7 cellular contexts compared by ENCODE assay signal in the genomic region with DNA sequence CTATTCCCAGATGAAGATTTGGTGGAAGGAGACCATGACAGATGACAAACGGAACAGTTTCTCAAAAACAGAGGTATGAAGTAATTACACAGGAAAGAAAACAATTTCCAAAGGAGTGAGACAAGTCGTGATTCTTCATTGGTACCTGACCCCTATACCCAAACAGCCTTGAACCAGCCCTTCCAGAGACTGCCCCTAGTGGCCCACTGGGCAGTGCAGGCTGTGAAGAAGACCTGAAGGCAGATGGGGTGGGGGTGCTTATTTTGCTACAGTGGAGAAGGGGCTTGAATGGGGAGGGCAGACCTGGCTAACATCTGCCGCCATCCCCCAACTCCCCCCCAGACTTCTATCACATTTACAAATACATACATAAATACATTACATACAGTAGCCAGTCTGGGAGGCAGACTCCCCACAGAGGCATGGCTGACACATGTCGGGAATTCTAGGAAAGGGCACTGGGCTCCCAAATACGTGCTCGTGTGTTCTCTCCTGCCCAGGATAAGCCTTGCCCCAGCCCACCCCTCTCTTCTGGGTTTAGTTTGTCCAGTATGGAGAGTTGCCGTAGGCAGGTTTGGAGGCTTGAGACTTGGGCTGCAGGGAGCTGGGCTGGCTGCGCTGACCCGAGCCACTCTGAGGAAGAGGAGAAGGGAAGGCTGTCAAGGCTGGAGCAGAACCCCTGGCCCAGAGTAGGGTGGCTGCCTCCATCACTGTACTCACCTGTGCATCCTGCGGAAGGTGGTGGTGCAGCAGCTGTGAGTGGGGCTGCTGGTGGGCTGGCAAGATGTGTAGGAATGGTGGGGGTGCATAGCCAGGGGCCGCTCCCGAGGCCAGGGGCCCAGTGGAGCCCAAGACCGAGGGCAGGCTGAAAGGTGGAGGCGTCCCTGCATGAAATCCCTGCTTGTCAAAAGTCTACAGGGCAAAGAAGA.
DNase-seq lines count a peak whose midpoint lies in the region; ATAC-seq and TF ChIP-seq lines count a peak whose summit lies in the region.

No MANE protein-coding gene starts in this region.

- no peak overlapping the region for H3K27ac Mint-ChIP-seq in activated CD8-positive, alpha-beta T cell treated with anti-CD3 and anti-CD28 coated beads, Interleukin-2, amount 10 ng/mL, durations not matched to agents 7 days and 5 days

- H3K4me3 Mint-ChIP-seq in activated CD8-positive, alpha-beta T cell treated with anti-CD3 and anti-CD28 coated beads, Interleukin-2, amount 10 ng/mL, durations not matched to agents 7 days and 5 days = no peak overlapping the region

- peak; percentile 50 for ATAC-seq in activated CD8-positive, alpha-beta T cell treated with anti-CD3 and anti-CD28 coated beads, Interleukin-2, amount 10 ng/mL, durations not matched to agents 7 days and 5 days
- ATAC-seq in upper lobe of right lung = peak; percentile 46

- TF ChIP-seq CTCF in HL-60 (IDR thresholded peaks at IDR 0.05; ENCODE audit: insufficient read depth, low read length) = peak; percentile 71
- TF ChIP-seq CTCF in upper lobe of right lung (IDR thresholded peaks at IDR 0.05) = peak; percentile 52

- no peak overlapping the region for H3K4me3 ChIP-seq in HL-60 (replicated peaks; ENCODE audit: insufficient read depth, low read length)
- no peak overlapping the region for H3K4me3 ChIP-seq in upper lobe of right lung

- no peaks in the 10 kb centered on the region for H3K9me3 ChIP-seq in upper lobe of right lung

- no peaks in the 10 kb centered on the region for H3K9me3 Mint-ChIP-seq in activated CD8-positive, alpha-beta T cell treated with anti-CD3 and anti-CD28 coated beads, Interleukin-2, amount 10 ng/mL, durations not matched to agents 7 days and 5 days (ENCODE audit: insufficient read depth)

- no peak overlapping the region for H3K27ac ChIP-seq in HL-60 (replicated peaks)
- no peak overlapping the region for H3K27ac ChIP-seq in upper lobe of right lung

- H3K36me3 ChIP-seq in upper lobe of right lung = peaks cover 93% of the 10 kb centered on the region

- peaks cover 45% of the 10 kb centered on the region for H3K36me3 Mint-ChIP-seq in activated CD8-positive, alpha-beta T cell treated with anti-CD3 and anti-CD28 coated beads, Interleukin-2, amount 10 ng/mL, durations not matched to agents 7 days and 5 days (ENCODE audit: low read depth)

- no peaks in the 10 kb centered on the region for H3K27me3 ChIP-seq in HL-60 (ENCODE audit: insufficient read depth, poor library complexity, severe bottlenecking)
- no peaks in the 10 kb centered on the region for H3K27me3 ChIP-seq in upper lobe of right lung

- H3K27me3 Mint-ChIP-seq in activated CD8-positive, alpha-beta T cell treated with anti-CD3 and anti-CD28 coated beads, Interleukin-2, amount 10 ng/mL, durations not matched to agents 7 days and 5 days (ENCODE audit: low read depth) = no peaks in the 10 kb centered on the region

- intact Hi-C loops in upper lobe of right lung (cut with DNase I) = loop anchor here (10.0 kb wide), 1 partner anchor 153 kb away; no protein-coding TSS in a partner anchor

- DNase-seq in GM03348 (ENCODE audit: low spot score) (peak; percentile 62), HL-60 (ENCODE audit: low read depth in 1 of 2, low spot score in 1 of 2) (peak in 1 of 2 experiments; percentile 26), iPS-NIHi11 (ENCODE audit: low spot score) (peak; percentile 72), upper lobe of right lung (no peak), cortex of kidney (lab: John Stamatoyannopoulos, UW) (no peak), GF-D8 (lab: John Stamatoyannopoulos, UW) (no peak)
- DNase-seq in activated CD8-positive, alpha-beta T cell treated with anti-CD3 and anti-CD28 coated beads, Interleukin-2, amount 10 ng/mL, durations not matched to agents 7 days and 5 days = peak; percentile 34

- POLR2A ChIA-PET in activated CD8-positive, alpha-beta T cell treated with anti-CD3 and anti-CD28 coated beads, Interleukin-2, amount 10 ng/mL, durations not matched to agents 7 days and 5 days (lab: Charles Lee) = no interaction called here

- peaks cover 2% of the 10 kb centered on the region for H3K4me1 ChIP-seq in upper lobe of right lung

- CTCF ChIA-PET in activated CD8-positive, alpha-beta T cell treated with anti-CD3 and anti-CD28 coated beads, Interleukin-2, amount 10 ng/mL, durations not matched to agents 7 days and 5 days (lab: Charles Lee) = interaction anchor here (0.7 to 1.1 kb wide), 2 partner anchors 11 to 128 kb away, joined by 3 read pairs; no protein-coding TSS in a partner anchor

- H3K4me1 Mint-ChIP-seq in activated CD8-positive, alpha-beta T cell treated with anti-CD3 and anti-CD28 coated beads, Interleukin-2, amount 10 ng/mL, durations not matched to agents 7 days and 5 days (ENCODE audit: low read depth) = no peaks in the 10 kb centered on the region

Comparison
In these comparisons a context has a peak if more than half of its experiments do, and no peak if none do; other contexts are left out.
1. DNase-seq: peak in GM03348 (single experiment), activated CD8-positive, alpha-beta T cell treated with anti-CD3 and anti-CD28 coated beads, Interleukin-2, amount 10 ng/mL, durations not matched to agents 7 days and 5 days (single experiment) and iPS-NIHi11 (single experiment); none in upper lobe of right lung (single experiment), cortex of kidney (single experiment) and GF-D8 (single experiment).